Comparison of ENCODE assay signal across 29 cellular contexts in the genomic region with DNA sequence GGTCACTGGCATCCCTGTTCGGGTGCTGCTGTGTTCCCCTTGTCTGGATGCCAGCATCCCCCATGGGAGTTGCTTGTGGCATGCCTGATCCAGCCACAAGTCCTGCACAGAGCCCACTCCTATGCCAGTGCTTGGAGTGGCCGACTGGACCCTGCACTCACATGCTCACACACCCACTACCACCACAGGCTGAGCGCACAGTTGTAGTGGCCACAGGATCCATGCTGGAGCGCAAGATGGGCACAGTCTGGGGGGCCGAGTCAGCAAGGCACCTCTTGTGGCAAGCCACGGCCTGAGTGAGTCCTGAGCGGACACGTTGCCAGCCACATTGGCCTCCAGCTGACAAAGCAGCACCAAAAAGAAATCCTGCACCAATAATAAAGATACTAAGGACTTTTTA.
"Had no signal": no experiment of that assay in that cellular context is flagged by ENCODE, and none has a peak within 500 bp of the region (broad histone marks: within the 10 kb centered on the region; RNA-seq: fewer than 3 reads in every experiment).

No MANE protein-coding gene starts in this region.

- H3K4me1 ChIP-seq: heart left ventricle, lower lobe of right lung, neural progenitor cell, prostate gland, spleen, testis, thyroid gland, transverse colon, vagina had no signal

- H3K27ac ChIP-seq: heart left ventricle, hepatocyte, lower lobe of right lung, neural progenitor cell, ovary, prostate gland, spleen, testis, thyroid gland, transverse colon, vagina had no signal

- H2AFZ ChIP-seq: hepatocyte, neural progenitor cell had no signal

- DNase-seq: heart left ventricle; islet precursor cell; kidney glomerular epithelial cell; left cardiac atrium; lower lobe of right lung; mammary epithelial cell; mesenchymal stem cell; naive B cell; natural killer cell; nephron progenitor cell; ovary; retina; small intestine; spleen; stimulated activated CD4-positive, alpha-beta T cell treated with anti-CD3 and anti-CD28 coated beads, Interleukin-4, amount 100 ng/mL, for 24 hours; stimulated activated naive CD4-positive, alpha-beta T cell treated with Interleukin-2 at 50 U/mL for 16 hours; stimulated activated naive CD8-positive, alpha-beta T cell treated with anti-CD3 and anti-CD28 coated beads, Interleukin-15, amount 100 ng/mL, for 72 hours; substantia nigra; testis; thyroid gland; transverse colon had no signal

- H3K27ac Mint-ChIP-seq: naive B cell; natural killer cell; nephron progenitor cell; neural progenitor cell; stimulated activated effector memory CD8-positive, alpha-beta T cell treated with anti-CD3 and anti-CD28 coated beads, Interleukin-12 subunit alpha, Interleukin-12 subunit beta, amount 100 ng/mL, for 72 hours; stimulated activated naive CD8-positive, alpha-beta T cell treated with anti-CD3 and anti-CD28 coated beads, Interleukin-15, amount 100 ng/mL, for 72 hours had no signal

- H3K4me3 ChIP-seq: heart left ventricle, hepatocyte, lower lobe of right lung, neural progenitor cell, ovary, prostate gland, spleen, testis, thyroid gland, transverse colon, vagina had no signal

- ATAC-seq: heart left ventricle; left cardiac atrium; left lobe of liver; natural killer cell; right cardiac atrium; sciatic nerve; stimulated activated effector memory CD8-positive, alpha-beta T cell treated with anti-CD3 and anti-CD28 coated beads, Interleukin-12 subunit alpha, Interleukin-12 subunit beta, amount 100 ng/mL, for 72 hours; stimulated activated naive CD8-positive, alpha-beta T cell treated with anti-CD3 and anti-CD28 coated beads, Interleukin-15, amount 100 ng/mL, for 72 hours had no signal

- H3K36me3 Mint-ChIP-seq: naive B cell; neural progenitor cell; stimulated activated effector memory CD8-positive, alpha-beta T cell treated with anti-CD3 and anti-CD28 coated beads, Interleukin-12 subunit alpha, Interleukin-12 subunit beta, amount 100 ng/mL, for 72 hours had no signal

- H3K4me2 ChIP-seq: hepatocyte, neural progenitor cell had no signal

- H3K36me3 ChIP-seq: heart left ventricle, lower lobe of right lung, neural progenitor cell, ovary, prostate gland, spleen, thyroid gland, transverse colon, vagina had no signal

- H3K27me3 ChIP-seq: heart left ventricle, hepatocyte, neural progenitor cell, ovary, spleen, testis, thyroid gland, transverse colon, vagina had no signal

- H3K4me3 Mint-ChIP-seq: naive B cell; natural killer cell; nephron progenitor cell; neural progenitor cell; stimulated activated effector memory CD8-positive, alpha-beta T cell treated with anti-CD3 and anti-CD28 coated beads, Interleukin-12 subunit alpha, Interleukin-12 subunit beta, amount 100 ng/mL, for 72 hours; stimulated activated naive CD8-positive, alpha-beta T cell treated with anti-CD3 and anti-CD28 coated beads, Interleukin-15, amount 100 ng/mL, for 72 hours had no signal

- H3K27me3 Mint-ChIP-seq: naive B cell; stimulated activated naive CD8-positive, alpha-beta T cell treated with anti-CD3 and anti-CD28 coated beads, Interleukin-15, amount 100 ng/mL, for 72 hours had no signal

- H3K4me1 Mint-ChIP-seq: naive B cell; natural killer cell; nephron progenitor cell; stimulated activated effector memory CD8-positive, alpha-beta T cell treated with anti-CD3 and anti-CD28 coated beads, Interleukin-12 subunit alpha, Interleukin-12 subunit beta, amount 100 ng/mL, for 72 hours; stimulated activated naive CD8-positive, alpha-beta T cell treated with anti-CD3 and anti-CD28 coated beads, Interleukin-15, amount 100 ng/mL, for 72 hours had no signal

- H3K9me3 Mint-ChIP-seq: nephron progenitor cell; neural progenitor cell; stimulated activated naive CD8-positive, alpha-beta T cell treated with anti-CD3 and anti-CD28 coated beads, Interleukin-15, amount 100 ng/mL, for 72 hours had no signal

- H3K9me3 ChIP-seq: lower lobe of right lung, prostate gland, testis, thyroid gland, transverse colon, vagina had no signal

- H3K9ac ChIP-seq: neural progenitor cell had no signal
